1 cellular context compared by ENCODE assay signal in genomic region chr10:26628395-26628794, GRCh38.
TF ChIP-seq lines count a peak whose summit lies in the region.

No MANE protein-coding gene starts in this region.

TF ChIP-seq in GM12878, 131 proteins besides CTCF, POLR2A, EP300 and RAD21 (continued from another document):
- TF ChIP-seq SPI1 (IDR thresholded peaks at IDR 0.05; ENCODE audit: borderline replicate concordance, insufficient read depth, low read depth, low read length) (peak; percentile 80), RUNX3 (IDR thresholded peaks at IDR 0.05; ENCODE audit: low read length) (peak; percentile 58), E2F8 (IDR thresholded peaks at IDR 0.05; ENCODE audit: low read depth, partially characterized antibody) (no peak), TCF7 (IDR thresholded peaks at IDR 0.05; ENCODE audit: borderline replicate concordance) (no peak), ZNF274 (IDR thresholded peaks at IDR 0.05; ENCODE audit: insufficient read depth, insufficient read length) (no peak), HDGF (IDR thresholded peaks at IDR 0.05) (no peak), RFX5 (IDR thresholded peaks at IDR 0.05; ENCODE audit: low read depth, low read length) (no peak), NFYA (IDR thresholded peaks at IDR 0.05; ENCODE audit: borderline replicate concordance, low read depth, low read length) (no peak), MYC (IDR thresholded peaks at IDR 0.05; ENCODE audit: insufficient read depth, insufficient read length, insufficient replicate concordance, low read length, severe bottlenecking) (no peak), RAD51 (IDR thresholded peaks at IDR 0.05) (0 out of 2 replicates have a peak, but pooled peaks have one; percentile 38), JUNB (IDR thresholded peaks at IDR 0.05) (peak; percentile 69), ZBTB33 (IDR thresholded peaks at IDR 0.05) (no peak), TCF12 (IDR thresholded peaks at IDR 0.05; ENCODE audit: low read depth, low read length) (no peak), USF1 (IDR thresholded peaks at IDR 0.05; ENCODE audit: borderline replicate concordance, extremely low read length, insufficient read depth, low read depth, low read length) (no peak), ATF2 (IDR thresholded peaks at IDR 0.05; ENCODE audit: low read length) (0 out of 2 replicates have a peak, but pooled peaks have one; percentile 43), FOXM1 (IDR thresholded peaks at IDR 0.05; ENCODE audit: low read depth, low read length) (no peak), CBX5 (IDR thresholded peaks at IDR 0.05; ENCODE audit: low read depth) (no peak), BMI1 (IDR thresholded peaks at IDR 0.05; ENCODE audit: borderline replicate concordance) (no peak), TAF1 (IDR thresholded peaks at IDR 0.05; ENCODE audit: borderline replicate concordance, low read depth, low read length) (no peak), CEBPB (IDR thresholded peaks at IDR 0.05; ENCODE audit: borderline replicate concordance in 1 of 2, low read depth in 2 of 2, low read length in 2 of 2) (no peak)
- TF ChIP-seq, protein P1, sequence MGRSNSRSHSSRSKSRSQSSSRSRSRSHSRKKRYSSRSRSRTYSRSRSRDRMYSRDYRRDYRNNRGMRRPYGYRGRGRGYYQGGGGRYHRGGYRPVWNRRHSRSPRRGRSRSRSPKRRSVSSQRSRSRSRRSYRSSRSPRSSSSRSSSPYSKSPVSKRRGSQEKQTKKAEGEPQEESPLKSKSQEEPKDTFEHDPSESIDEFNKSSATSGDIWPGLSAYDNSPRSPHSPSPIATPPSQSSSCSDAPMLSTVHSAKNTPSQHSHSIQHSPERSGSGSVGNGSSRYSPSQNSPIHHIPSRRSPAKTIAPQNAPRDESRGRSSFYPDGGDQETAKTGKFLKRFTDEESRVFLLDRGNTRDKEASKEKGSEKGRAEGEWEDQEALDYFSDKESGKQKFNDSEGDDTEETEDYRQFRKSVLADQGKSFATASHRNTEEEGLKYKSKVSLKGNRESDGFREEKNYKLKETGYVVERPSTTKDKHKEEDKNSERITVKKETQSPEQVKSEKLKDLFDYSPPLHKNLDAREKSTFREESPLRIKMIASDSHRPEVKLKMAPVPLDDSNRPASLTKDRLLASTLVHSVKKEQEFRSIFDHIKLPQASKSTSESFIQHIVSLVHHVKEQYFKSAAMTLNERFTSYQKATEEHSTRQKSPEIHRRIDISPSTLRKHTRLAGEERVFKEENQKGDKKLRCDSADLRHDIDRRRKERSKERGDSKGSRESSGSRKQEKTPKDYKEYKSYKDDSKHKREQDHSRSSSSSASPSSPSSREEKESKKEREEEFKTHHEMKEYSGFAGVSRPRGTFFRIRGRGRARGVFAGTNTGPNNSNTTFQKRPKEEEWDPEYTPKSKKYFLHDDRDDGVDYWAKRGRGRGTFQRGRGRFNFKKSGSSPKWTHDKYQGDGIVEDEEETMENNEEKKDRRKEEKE (IDR thresholded peaks at IDR 0.05): no peak
- TF ChIP-seq, protein P2, sequence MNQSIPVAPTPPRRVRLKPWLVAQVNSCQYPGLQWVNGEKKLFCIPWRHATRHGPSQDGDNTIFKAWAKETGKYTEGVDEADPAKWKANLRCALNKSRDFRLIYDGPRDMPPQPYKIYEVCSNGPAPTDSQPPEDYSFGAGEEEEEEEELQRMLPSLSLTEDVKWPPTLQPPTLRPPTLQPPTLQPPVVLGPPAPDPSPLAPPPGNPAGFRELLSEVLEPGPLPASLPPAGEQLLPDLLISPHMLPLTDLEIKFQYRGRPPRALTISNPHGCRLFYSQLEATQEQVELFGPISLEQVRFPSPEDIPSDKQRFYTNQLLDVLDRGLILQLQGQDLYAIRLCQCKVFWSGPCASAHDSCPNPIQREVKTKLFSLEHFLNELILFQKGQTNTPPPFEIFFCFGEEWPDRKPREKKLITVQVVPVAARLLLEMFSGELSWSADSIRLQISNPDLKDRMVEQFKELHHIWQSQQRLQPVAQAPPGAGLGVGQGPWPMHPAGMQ (IDR thresholded peaks at IDR 0.05; ENCODE audit: borderline replicate concordance): no peak
TF ChIP-seq in GM12878: peak in this region for 8.
